In genomic region chr2:169221745-169222369, GRCh38 we compare ENCODE assay signal across 9 cellular contexts.
DNase-seq lines count a peak whose midpoint lies in the region; ATAC-seq and TF ChIP-seq lines count a peak whose summit lies in the region.
"Had no signal": no experiment of that assay in that cellular context is flagged by ENCODE, and none has a peak within 500 bp of the region (broad histone marks: within the 10 kb centered on the region; RNA-seq: fewer than 3 reads in every experiment).

No MANE protein-coding gene starts in this region.

- H3K79me2 ChIP-seq in GM23248 (ENCODE audit: insufficient read depth), result no peaks in the 10 kb centered on the region

- H2AFZ ChIP-seq in GM23248, result no peak overlapping the region

- H3K4me3 ChIP-seq in GM23248, result no peak overlapping the region
- H3K4me3 ChIP-seq: lung had no signal

- TF ChIP-seq CTCF in progenitor cell of endocrine pancreas (IDR thresholded peaks at IDR 0.05; ENCODE audit: unreplicated experiment) (peak; percentile 56), GM13977 (IDR thresholded peaks at IDR 0.05; ENCODE audit: extremely low read depth, insufficient read depth, missing control alignments) (no peak)

- H3K27ac ChIP-seq in GM23248, result no peak overlapping the region

- no peak overlapping the region for H3K4me2 ChIP-seq in GM23248 (ENCODE audit: unreplicated experiment)

- in situ Hi-C loops in GM23248 (cut with MboI), result no loop called here
- in situ Hi-C loops in GM13977 (cut with MboI; ENCODE audit: low pct_unique_long_range_greater_than_20kb, low sequenced_read_pairs, unreplicated experiment), result no loop called here

- no peak for ATAC-seq in HG03159 (IDR thresholded peaks at IDR 0.05; ENCODE audit: unreplicated experiment)

- DNase-seq in GM23248 (peak; percentile 20), NCI-H2227 treated with DMSO at 0.1 percent for 48 hours (lab: John Stamatoyannopoulos, UW) (peak; percentile 46), dermis blood vessel endothelial cell (peak; percentile 30), progenitor cell of endocrine pancreas (ENCODE audit: low spot score, unreplicated experiment) (no peak), NCI-H1436 (lab: John Stamatoyannopoulos, UW) (no peak), GM13977 (ENCODE audit: low spot score) (no peak)
- DNase-seq in activated CD4-positive, alpha-beta T cell treated with anti-CD3 and anti-CD28 coated beads, Interleukin-2, amount 50 U/mL, for 1 hour, result no peak

- H3K27me3 ChIP-seq in GM23248 (replicated peaks; ENCODE audit: insufficient read depth), result no peaks in the 10 kb centered on the region

- H3K9me3 Mint-ChIP-seq in progenitor cell of endocrine pancreas (ENCODE audit: low read depth), result no peaks in the 10 kb centered on the region

- no peak overlapping the region for H3K27ac Mint-ChIP-seq in progenitor cell of endocrine pancreas

- peaks cover 13% of the 10 kb centered on the region for H3K36me3 Mint-ChIP-seq in progenitor cell of endocrine pancreas (ENCODE audit: insufficient read depth)

- peaks cover 11% of the 10 kb centered on the region for H3K4me1 Mint-ChIP-seq in progenitor cell of endocrine pancreas (ENCODE audit: low read depth)

- 1% methylated on average over 5 of the region's 5 CpGs for WGBS in GM23248 (ENCODE audit: low coverage in 1 of 2, low lambda C conversion rate in 2 of 2, missing lambda C conversion rate in 2 of 2), 2 experiments

- H3K27me3 Mint-ChIP-seq in progenitor cell of endocrine pancreas, result no peaks in the 10 kb centered on the region

- no peak overlapping the region for H3K4me3 Mint-ChIP-seq in progenitor cell of endocrine pancreas (ENCODE audit: low read depth)

- no peaks in the 10 kb centered on the region for H3K4me1 ChIP-seq in GM23248 (ENCODE audit: insufficient read depth)

- no peak overlapping the region for H3K9ac ChIP-seq in GM23248

- H3K36me3 ChIP-seq in GM23248 (ENCODE audit: low read depth), result no peaks in the 10 kb centered on the region

- no peaks in the 10 kb centered on the region for H4K20me1 ChIP-seq in GM23248 (ENCODE audit: insufficient read depth)

- H3K9me2 ChIP-seq in GM23248 (ENCODE audit: insufficient read depth), result no peaks in the 10 kb centered on the region

- H3K9me3 ChIP-seq in GM23248 (ENCODE audit: low read depth), result no peaks in the 10 kb centered on the region

- no peaks in the 10 kb centered on the region for H3F3A ChIP-seq in GM23248 (ENCODE audit: insufficient read depth)

Comparison
In these comparisons a context has a peak if more than half of its experiments do, and no peak if none do; other contexts are left out.
1. DNase-seq: peak in GM23248 (single experiment), NCI-H2227 treated with DMSO at 0.1 percent for 48 hours (single experiment) and dermis blood vessel endothelial cell (single experiment); none in progenitor cell of endocrine pancreas (single experiment), NCI-H1436 (single experiment), GM13977 (single experiment) and activated CD4-positive, alpha-beta T cell treated with anti-CD3 and anti-CD28 coated beads, Interleukin-2, amount 50 U/mL, for 1 hour (single experiment).